2 cellular contexts compared by ENCODE assay signal in genomic region chr17:54882371-54882770, GRCh38.
TF ChIP-seq lines count a peak whose summit lies in the region.

No MANE protein-coding gene starts in this region.

TF ChIP-seq in liver, 16 proteins besides CTCF, POLR2A, EP300 and RAD21:
- TF ChIP-seq FOXA1 (IDR thresholded peaks at IDR 0.05): no peak
- TF ChIP-seq YY1 (IDR thresholded peaks at IDR 0.05): no peak
- TF ChIP-seq GABPA (IDR thresholded peaks at IDR 0.05 in 1 of 2, conservative IDR thresholded peaks at IDR 0.05 in 1 of 2): no peak
- TF ChIP-seq ATF3 (IDR thresholded peaks at IDR 0.05): no peak
- peak; percentile 53 to 56 for TF ChIP-seq HNF4A (conservative IDR thresholded peaks at IDR 0.05)
- TF ChIP-seq TAF1 (conservative IDR thresholded peaks at IDR 0.05): no peak
- no peak for TF ChIP-seq MAX (IDR thresholded peaks at IDR 0.05)
- TF ChIP-seq RXRA (IDR thresholded peaks at IDR 0.05): peak in 1 of 2 donors; percentile 32
- no peak for TF ChIP-seq NR2F2 (IDR thresholded peaks at IDR 0.05)
- no peak for TF ChIP-seq HNF4G (IDR thresholded peaks at IDR 0.05)
- no peak for TF ChIP-seq ZBTB33 (IDR thresholded peaks at IDR 0.05)
- no peak for TF ChIP-seq REST (IDR thresholded peaks at IDR 0.05)
- no peak for TF ChIP-seq EGR1 (IDR thresholded peaks at IDR 0.05; ENCODE audit: low read depth in 2 of 2)
- TF ChIP-seq JUND (IDR thresholded peaks at IDR 0.05): peak in 1 of 2 donors; percentile 38
- peak; percentile 19 for TF ChIP-seq SP1 (IDR thresholded peaks at IDR 0.05)
- TF ChIP-seq FOXA2 (IDR thresholded peaks at IDR 0.05): peak; percentile 6

TF ChIP-seq in HepG2, 621 proteins besides CTCF, POLR2A, EP300 and RAD21:
- no peak for TF ChIP-seq E2F2 (CRISPR knock-in tag; IDR thresholded peaks at IDR 0.05; ENCODE audit: borderline replicate concordance)
- TF ChIP-seq NKX3-1 (CRISPR knock-in tag; IDR thresholded peaks at IDR 0.05): no peak
- TF ChIP-seq ELF3 (CRISPR knock-in tag; IDR thresholded peaks at IDR 0.05): no peak
- TF ChIP-seq MTA1 (CRISPR knock-in tag; IDR thresholded peaks at IDR 0.05; ENCODE audit: borderline replicate concordance): no peak
- no peak for TF ChIP-seq UBTF (CRISPR knock-in tag; IDR thresholded peaks at IDR 0.05)
- no peak for TF ChIP-seq PREB (CRISPR knock-in tag; IDR thresholded peaks at IDR 0.05)
- no peak for TF ChIP-seq USF2 (IDR thresholded peaks at IDR 0.05; ENCODE audit: low read depth, low read length)
- TF ChIP-seq USF2 (CRISPR knock-in tag; IDR thresholded peaks at IDR 0.05; ENCODE audit: borderline replicate concordance): no peak
- no peak for TF ChIP-seq ZBTB40 (IDR thresholded peaks at IDR 0.05)
- no peak for TF ChIP-seq ZBTB40 (CRISPR knock-in tag; IDR thresholded peaks at IDR 0.05)
- no peak for TF ChIP-seq GTF2F1 (IDR thresholded peaks at IDR 0.05; ENCODE audit: low read length)
- no peak for TF ChIP-seq NCOR1 (IDR thresholded peaks at IDR 0.05; ENCODE audit: borderline replicate concordance, low read length)
- TF ChIP-seq NR2C2 (CRISPR knock-in tag; IDR thresholded peaks at IDR 0.05; ENCODE audit: borderline replicate concordance): no peak
- no peak for TF ChIP-seq MEIS2 (CRISPR knock-in tag; IDR thresholded peaks at IDR 0.05)
- no peak for TF ChIP-seq ZZZ3 (CRISPR knock-in tag; IDR thresholded peaks at IDR 0.05; ENCODE audit: borderline replicate concordance)
- TF ChIP-seq NFE2L1 (CRISPR knock-in tag; IDR thresholded peaks at IDR 0.05; ENCODE audit: borderline replicate concordance): no peak
- no peak for TF ChIP-seq KDM2A (CRISPR knock-in tag; IDR thresholded peaks at IDR 0.05; ENCODE audit: borderline replicate concordance, low read depth)
- no peak for TF ChIP-seq NR0B2 (CRISPR knock-in tag; IDR thresholded peaks at IDR 0.05)
- TF ChIP-seq ZSCAN22 (CRISPR knock-in tag; IDR thresholded peaks at IDR 0.05): no peak
TF ChIP-seq in HepG2: peak in this region for 0.
